Comparison of ENCODE assay signal across 8 cellular contexts in genomic region chr2:119826370-119826961, GRCh38.
DNase-seq lines count a peak whose midpoint lies in the region; ATAC-seq and TF ChIP-seq lines count a peak whose summit lies in the region.

No MANE protein-coding gene starts in this region.

- ATAC-seq in DND-41 (ENCODE audit: insufficient read depth, low read depth) (peak; percentile 85), HG02678 (IDR thresholded peaks at IDR 0.05; ENCODE audit: unreplicated experiment) (peak; percentile 74), memory B cell (ENCODE audit: low read depth) (peak; percentile 66), HG02852 (IDR thresholded peaks at IDR 0.05; ENCODE audit: unreplicated experiment) (no peak)

- H3K36me3 Mint-ChIP-seq in memory B cell: peaks cover 13% of the 10 kb centered on the region

- peaks cover 11% of the 10 kb centered on the region; the same call in 1 of the 2 replicates for H3K36me3 ChIP-seq in DND-41 (ENCODE audit: insufficient read depth, low read length)

- no peaks in the 10 kb centered on the region for H3K27me3 ChIP-seq in DND-41 (ENCODE audit: insufficient read depth, low read length, poor library complexity)

- no peak overlapping the region for H3K27ac Mint-ChIP-seq in memory B cell

- H3K4me2 ChIP-seq in DND-41 (ENCODE audit: insufficient read depth, low read length): no peak overlapping the region

- TF ChIP-seq CTCF in 22Rv1 (IDR thresholded peaks at IDR 0.05): peak; percentile 50
- peak; percentile 70 for TF ChIP-seq CTCF in DND-41 (IDR thresholded peaks at IDR 0.05; ENCODE audit: borderline replicate concordance, extremely low read depth, low read length, poor library complexity, severe bottlenecking)

- DNase-seq in DND-41 (peak; percentile 43), SK-N-DZ (ENCODE audit: low spot score) (peak; percentile 28), cerebellar cortex (ENCODE audit: low spot score) (peak; percentile 70), memory B cell (ENCODE audit: low spot score in 2 of 2) (peak in 1 of 2 donors; percentile 7)
- DNase-seq in effector CD8-positive, alpha-beta T cell (lab: John Stamatoyannopoulos, UW): no peak

- H4K20me1 ChIP-seq in DND-41 (ENCODE audit: insufficient read depth, low read length): no peaks in the 10 kb centered on the region; the same call in 1 of the 2 replicates

- no peak overlapping the region for H2AFZ ChIP-seq in DND-41 (ENCODE audit: low read depth, low read length)

- peaks cover 16% of the 10 kb centered on the region for H3K4me1 Mint-ChIP-seq in memory B cell

- peaks cover 3% of the 10 kb centered on the region for H3K9me3 Mint-ChIP-seq in memory B cell

- no peaks in the 10 kb centered on the region for H3K4me1 ChIP-seq in DND-41 (ENCODE audit: insufficient read depth, low read length)

- no peaks in the 10 kb centered on the region for H3K27me3 Mint-ChIP-seq in memory B cell

- peaks cover 28% of the 10 kb centered on the region for H3K79me2 ChIP-seq in DND-41 (ENCODE audit: insufficient read depth, low read length)

- H3K4me3 Mint-ChIP-seq in memory B cell: no peak overlapping the region

- H3K4me3 ChIP-seq in DND-41 (ENCODE audit: low read depth in 1 of 2, low read length in 2 of 2): no peak overlapping the region

- peaks cover 12% of the 10 kb centered on the region for H3K9me3 ChIP-seq in DND-41 (ENCODE audit: insufficient read depth, low read length, severe bottlenecking)

- H3K27ac ChIP-seq in 22Rv1: no peak overlapping the region
- H3K27ac ChIP-seq in DND-41 (ENCODE audit: low read length): no peak overlapping the region

- H3K9ac ChIP-seq in DND-41 (ENCODE audit: low read depth, low read length): no peak overlapping the region
